1 cellular context compared by ENCODE assay signal in the genomic region with DNA sequence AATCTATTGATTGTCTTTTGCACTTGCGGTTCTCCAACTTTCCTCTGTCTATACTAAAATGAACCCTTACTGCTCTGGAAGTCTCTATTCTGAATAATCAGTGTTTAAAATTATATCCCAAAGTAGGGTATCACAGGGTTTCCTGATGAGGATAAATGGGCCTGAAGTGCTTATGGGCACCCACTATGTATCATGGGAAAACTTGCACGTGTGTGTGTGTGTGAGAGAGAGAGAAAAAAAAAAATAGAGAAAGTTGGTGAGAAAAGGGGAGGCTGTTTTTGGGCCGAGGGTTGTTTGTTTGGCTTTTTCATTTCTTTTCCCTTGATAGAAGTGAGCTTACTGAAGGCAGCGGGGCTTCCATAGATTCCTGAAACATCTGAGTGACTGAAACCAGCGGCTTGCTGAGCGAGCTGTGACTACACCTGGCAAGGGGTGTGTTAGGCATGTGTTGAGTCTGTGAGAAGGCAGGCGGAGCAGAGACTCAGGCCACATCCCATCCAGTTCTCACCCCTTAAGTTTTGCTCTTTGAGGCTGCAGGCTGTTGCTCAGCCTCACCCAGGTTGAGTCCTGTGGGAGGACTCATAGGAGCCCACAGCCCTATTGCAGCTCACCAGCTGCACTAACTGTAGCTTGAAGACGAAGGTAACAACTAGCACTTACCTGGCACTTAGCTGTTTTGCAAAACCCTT.
TF ChIP-seq lines count a peak whose summit lies in the region.

No MANE protein-coding gene starts in this region.

TF ChIP-seq in Ishikawa, 13 proteins besides CTCF, POLR2A, EP300 and RAD21 (continued from another document):
- TF ChIP-seq, protein P1, sequence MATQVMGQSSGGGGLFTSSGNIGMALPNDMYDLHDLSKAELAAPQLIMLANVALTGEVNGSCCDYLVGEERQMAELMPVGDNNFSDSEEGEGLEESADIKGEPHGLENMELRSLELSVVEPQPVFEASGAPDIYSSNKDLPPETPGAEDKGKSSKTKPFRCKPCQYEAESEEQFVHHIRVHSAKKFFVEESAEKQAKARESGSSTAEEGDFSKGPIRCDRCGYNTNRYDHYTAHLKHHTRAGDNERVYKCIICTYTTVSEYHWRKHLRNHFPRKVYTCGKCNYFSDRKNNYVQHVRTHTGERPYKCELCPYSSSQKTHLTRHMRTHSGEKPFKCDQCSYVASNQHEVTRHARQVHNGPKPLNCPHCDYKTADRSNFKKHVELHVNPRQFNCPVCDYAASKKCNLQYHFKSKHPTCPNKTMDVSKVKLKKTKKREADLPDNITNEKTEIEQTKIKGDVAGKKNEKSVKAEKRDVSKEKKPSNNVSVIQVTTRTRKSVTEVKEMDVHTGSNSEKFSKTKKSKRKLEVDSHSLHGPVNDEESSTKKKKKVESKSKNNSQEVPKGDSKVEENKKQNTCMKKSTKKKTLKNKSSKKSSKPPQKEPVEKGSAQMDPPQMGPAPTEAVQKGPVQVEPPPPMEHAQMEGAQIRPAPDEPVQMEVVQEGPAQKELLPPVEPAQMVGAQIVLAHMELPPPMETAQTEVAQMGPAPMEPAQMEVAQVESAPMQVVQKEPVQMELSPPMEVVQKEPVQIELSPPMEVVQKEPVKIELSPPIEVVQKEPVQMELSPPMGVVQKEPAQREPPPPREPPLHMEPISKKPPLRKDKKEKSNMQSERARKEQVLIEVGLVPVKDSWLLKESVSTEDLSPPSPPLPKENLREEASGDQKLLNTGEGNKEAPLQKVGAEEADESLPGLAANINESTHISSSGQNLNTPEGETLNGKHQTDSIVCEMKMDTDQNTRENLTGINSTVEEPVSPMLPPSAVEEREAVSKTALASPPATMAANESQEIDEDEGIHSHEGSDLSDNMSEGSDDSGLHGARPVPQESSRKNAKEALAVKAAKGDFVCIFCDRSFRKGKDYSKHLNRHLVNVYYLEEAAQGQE (IDR thresholded peaks at IDR 0.05; ENCODE audit: low read depth): no peak
- TF ChIP-seq TAF1 (IDR thresholded peaks at IDR 0.05; ENCODE audit: low read depth): no peak
- TF ChIP-seq, protein P2, sequence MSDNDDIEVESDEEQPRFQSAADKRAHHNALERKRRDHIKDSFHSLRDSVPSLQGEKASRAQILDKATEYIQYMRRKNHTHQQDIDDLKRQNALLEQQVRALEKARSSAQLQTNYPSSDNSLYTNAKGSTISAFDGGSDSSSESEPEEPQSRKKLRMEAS (IDR thresholded peaks at IDR 0.05): peak; percentile 80
- no peak for TF ChIP-seq FOXM1 (IDR thresholded peaks at IDR 0.05; ENCODE audit: borderline replicate concordance, low read depth)
- 0 out of 2 replicates have a peak, but pooled peaks have one; percentile 11 for TF ChIP-seq YY1 (IDR thresholded peaks at IDR 0.05; ENCODE audit: low read depth)
- TF ChIP-seq CEBPB (IDR thresholded peaks at IDR 0.05): no peak
- TF ChIP-seq CREB1 (IDR thresholded peaks at IDR 0.05; ENCODE audit: low read depth): no peak
- peak; percentile 42; the same call in 1 of the 2 replicates for TF ChIP-seq TCF12 (IDR thresholded peaks at IDR 0.05; ENCODE audit: low read depth)
- TF ChIP-seq EGR1 (IDR thresholded peaks at IDR 0.05): no peak
- TF ChIP-seq TEAD4 (IDR thresholded peaks at IDR 0.05): no peak
